16 cellular contexts compared by ENCODE assay signal in genomic region chr4:13888112-13888511, GRCh38.
A peak's percentile ranks its signal among the peaks of the same experiment; 100 is the strongest.
DNase-seq lines count a peak whose midpoint lies in the region; ATAC-seq and TF ChIP-seq lines count a peak whose summit lies in the region.
"Had no signal": no experiment of that assay in that cellular context is flagged by ENCODE, and none has a peak within 500 bp of the region (broad histone marks: within the 10 kb centered on the region; RNA-seq: fewer than 3 reads in every experiment).

No MANE protein-coding gene starts in this region.

- peaks cover 2% of the 10 kb centered on the region for H3K9me3 Mint-ChIP-seq in Calu3 (ENCODE audit: low read depth, unreplicated experiment)
- H3K9me3 Mint-ChIP-seq in GM23338 = no peaks in the 10 kb centered on the region
- H3K9me3 Mint-ChIP-seq: activated T-cell treated with anti-CD3 and anti-CD28 coated beads, Interleukin-2, amount 50 U/mL, for 24 hours had no signal

- H3K4me3 Mint-ChIP-seq in Calu3 (ENCODE audit: low read depth, unreplicated experiment) (no peak overlapping the region), GM23338 (no peak overlapping the region)
- H3K4me3 Mint-ChIP-seq: activated T-cell treated with anti-CD3 and anti-CD28 coated beads, Interleukin-2, amount 50 U/mL, for 24 hours had no signal

- CTCF ChIA-PET in Calu3 (lab: Charles Lee) = no interaction called here

- H3K27me3 Mint-ChIP-seq in Calu3 (ENCODE audit: unreplicated experiment) (no peaks in the 10 kb centered on the region), GM23338 (ENCODE audit: insufficient read depth, low read depth, poor library complexity) (peaks cover 4% of the 10 kb centered on the region)
- H3K27me3 Mint-ChIP-seq: activated T-cell treated with anti-CD3 and anti-CD28 coated beads, Interleukin-2, amount 50 U/mL, for 24 hours had no signal

- H3K27ac Mint-ChIP-seq in Calu3 (ENCODE audit: unreplicated experiment) (peak overlapping the region; percentile 8), GM23338 (no peak overlapping the region)
- H3K27ac Mint-ChIP-seq: activated T-cell treated with anti-CD3 and anti-CD28 coated beads, Interleukin-2, amount 50 U/mL, for 24 hours had no signal

- H3K4me3 ChIP-seq in RWPE2 (ENCODE audit: severe bottlenecking) = no peak overlapping the region
- H3K4me3 ChIP-seq in epithelial cell of esophagus (ENCODE audit: low read length) = no peak overlapping the region
- H3K4me3 ChIP-seq in GM23338 = no peak overlapping the region
- H3K4me3 ChIP-seq: gastrocnemius medialis, GM12878, pancreas had no signal

- BruUV-seq in Calu3 (replicated peaks; lab: Mats Ljungman, UMichigan) = no TSS peak

- peaks cover 9% of the 10 kb centered on the region; the same call in 1 of the 2 replicates for H3K9me2 ChIP-seq in GM23338 (ENCODE audit: insufficient read depth)

- no peaks in the 10 kb centered on the region for H4K20me1 ChIP-seq in GM23338 (replicated peaks; ENCODE audit: insufficient read depth)

- H3K4me1 Mint-ChIP-seq in Calu3 (ENCODE audit: low read depth, unreplicated experiment) (peaks cover 30% of the 10 kb centered on the region), GM23338 (no peaks in the 10 kb centered on the region)

- no peak overlapping the region for H2AFZ ChIP-seq in GM23338

- no peaks in the 10 kb centered on the region for H3K9me3 ChIP-seq in RWPE2 (ENCODE audit: severe bottlenecking)
- H3K9me3 ChIP-seq: gastrocnemius medialis, pancreas had no signal

- DNase-seq in Calu3 = no peak
- DNase-seq in RWPE2 (ENCODE audit: low spot score) = no peak
- peak; percentile 80 for DNase-seq in epithelial cell of esophagus (ENCODE audit: low read depth)
- DNase-seq in non-pigmented ciliary epithelial cell (ENCODE audit: low read depth) = peak; percentile 88
- no peak for DNase-seq in NCI-H2107 (lab: John Stamatoyannopoulos, UW)
- DNase-seq in mesenteric fat pad (ENCODE audit: low spot score) = no peak
- no peak for DNase-seq in NCI-H774 (lab: John Stamatoyannopoulos, UW)
- DNase-seq in GM23338 (ENCODE audit: low spot score) = no peak
- DNase-seq: activated T-cell treated with anti-CD3 and anti-CD28 coated beads, Interleukin-2, amount 50 U/mL, for 24 hours; central memory CD4-positive, alpha-beta T cell; gastrocnemius medialis; GOT3; NCI-H1436 treated with DMSO at 0.1 percent for 48 hours; pancreas had no signal

- H3K36me3 ChIP-seq in RWPE2 (ENCODE audit: low read depth) = no peaks in the 10 kb centered on the region
- no peaks in the 10 kb centered on the region for H3K36me3 ChIP-seq in GM23338 (ENCODE audit: insufficient read depth)
- H3K36me3 ChIP-seq: gastrocnemius medialis, pancreas had no signal

- peak; percentile 40; the same call in 1 of the 3 replicates for ATAC-seq in RWPE2 (ENCODE audit: low read depth)
- ATAC-seq in GM23338 = no peak
- ATAC-seq: gastrocnemius medialis, GM12878, HepG2, pancreas had no signal

- no peak overlapping the region for H3K4me2 ChIP-seq in GM23338

- no peaks in the 10 kb centered on the region for H3K79me2 ChIP-seq in GM23338 (replicated peaks; ENCODE audit: insufficient read depth)

- H3K27ac ChIP-seq in RWPE2 (ENCODE audit: poor library complexity, severe bottlenecking) = peak overlapping the region; percentile 48
- H3K27ac ChIP-seq in GM23338 (ENCODE audit: low read depth) = no peak overlapping the region
- H3K27ac ChIP-seq: gastrocnemius medialis, pancreas had no signal

- H3K4me1 ChIP-seq in RWPE2 (ENCODE audit: insufficient read depth, poor library complexity, severe bottlenecking) (peaks cover 26% of the 10 kb centered on the region), GM23338 (ENCODE audit: insufficient read depth) (no peaks in the 10 kb centered on the region)
- H3K4me1 ChIP-seq: gastrocnemius medialis, pancreas had no signal

- TF ChIP-seq CTCF in Calu3 (IDR thresholded peaks at IDR 0.05; ENCODE audit: unreplicated experiment) (no peak), RWPE2 (IDR thresholded peaks at IDR 0.05; ENCODE audit: poor library complexity, severe bottlenecking) (no peak), epithelial cell of esophagus (IDR thresholded peaks at IDR 0.05; ENCODE audit: insufficient read depth, low read depth, low read length, missing control alignments) (no peak), GM23338 (conservative IDR thresholded peaks at IDR 0.05; ENCODE audit: low read depth in 2 of 2) (no peak)

- no peaks in the 10 kb centered on the region for H3F3A ChIP-seq in GM23338 (replicated peaks; ENCODE audit: low read depth)

- H3K27me3 ChIP-seq in RWPE2 (ENCODE audit: insufficient read depth, poor library complexity, severe bottlenecking) (no peaks in the 10 kb centered on the region), GM23338 (ENCODE audit: insufficient read depth) (no peaks in the 10 kb centered on the region)
- H3K27me3 ChIP-seq: gastrocnemius medialis, pancreas had no signal

- intact Hi-C loops in Calu3 (cut with micrococcal nuclease; ENCODE audit: unreplicated experiment) = no loop called here

- H3K36me3 Mint-ChIP-seq in Calu3 (ENCODE audit: insufficient read depth, unreplicated experiment) (no peaks in the 10 kb centered on the region), GM23338 (ENCODE audit: low read depth) (no peaks in the 10 kb centered on the region)

TF ChIP-seq in GM23338, 12 proteins besides CTCF, POLR2A, EP300 and RAD21 (continues in another document):
- no peak for TF ChIP-seq STAT1 (IDR thresholded peaks at IDR 0.05; ENCODE audit: unreplicated experiment)
- TF ChIP-seq EZH2 (IDR thresholded peaks at IDR 0.05; ENCODE audit: low read depth, unreplicated experiment) = no peak
- TF ChIP-seq ZNF114 (CRISPR knock-in tag; IDR thresholded peaks at IDR 0.05) = no peak
- TF ChIP-seq JUNB (IDR thresholded peaks at IDR 0.05; ENCODE audit: unreplicated experiment) = no peak
- TF ChIP-seq POLR2AphosphoS5 (IDR thresholded peaks at IDR 0.05; ENCODE audit: low read depth) = no peak
- no peak for TF ChIP-seq ETS1 (IDR thresholded peaks at IDR 0.05)
- TF ChIP-seq ZNF462 (CRISPR knock-in tag; IDR thresholded peaks at IDR 0.05) = no peak

Comparison
In these comparisons a context has a peak if more than half of its experiments do, and no peak if none do; other contexts are left out.
1. DNase-seq: peak in epithelial cell of esophagus (single experiment) and non-pigmented ciliary epithelial cell (single experiment); none in Calu3 (single experiment), RWPE2 (single experiment), NCI-H2107 (single experiment), mesenteric fat pad (single experiment), NCI-H774 (single experiment) and GM23338 (single experiment).